In the genomic region with DNA sequence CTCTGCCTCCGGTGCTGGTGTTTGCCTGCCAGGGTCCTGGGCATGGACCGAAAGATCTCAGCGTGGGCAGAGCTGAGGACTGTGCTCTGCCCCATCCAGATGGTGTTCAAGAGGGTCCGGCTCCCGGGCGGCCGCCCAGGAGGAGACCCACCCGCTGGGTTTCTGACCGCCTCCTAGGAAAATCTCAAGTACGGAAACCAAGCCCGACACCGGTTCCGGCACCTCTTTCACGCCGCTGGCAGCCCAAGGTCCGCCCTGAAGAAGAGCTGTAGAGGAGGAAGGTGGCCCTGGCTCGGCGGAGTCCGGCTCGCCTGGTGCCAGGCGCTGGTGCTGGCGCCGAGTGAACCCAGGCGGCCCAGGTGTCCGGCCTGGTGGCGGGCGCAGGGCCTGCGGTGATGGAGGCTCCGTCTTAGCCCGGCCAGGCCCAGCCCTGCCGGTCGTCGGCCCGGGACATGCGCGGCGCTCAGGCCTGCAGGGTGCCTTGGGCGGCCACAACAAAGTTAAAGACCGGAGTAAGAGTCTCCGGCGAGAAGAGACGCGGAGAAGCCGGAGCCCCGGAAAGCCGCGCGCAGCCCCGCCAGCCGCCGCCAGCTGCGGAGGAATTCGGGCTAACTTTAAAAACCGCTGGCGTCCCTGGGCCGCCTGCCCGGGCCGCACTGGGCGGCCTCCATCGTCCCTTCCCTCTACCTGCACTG, we compare ENCODE assay signal across 17 cellular contexts. TPM values are rescaled to one million over a fixed set of nuclear protein-coding genes. Genes with fewer than 3 reads are reported as not detected.
DNase-seq lines count a peak whose midpoint lies in the region; ATAC-seq and TF ChIP-seq lines count a peak whose summit lies in the region.
"Had no signal": no experiment of that assay in that cellular context is flagged by ENCODE, and none has a peak within 500 bp of the region (broad histone marks: within the 10 kb centered on the region; RNA-seq: fewer than 3 reads in every experiment).

No MANE protein-coding gene starts in this region.

- H3K27ac ChIP-seq in suprapubic skin (no peak overlapping the region), lower lobe of right lung (no peak overlapping the region)
- H3K27ac ChIP-seq: psoas muscle had no signal

- peaks cover 56% of the 10 kb centered on the region for H3K4me1 Mint-ChIP-seq in WTC11

- H3K36me3 Mint-ChIP-seq in WTC11 = no peaks in the 10 kb centered on the region
- H3K36me3 Mint-ChIP-seq: CD8-positive, alpha-beta memory T cell had no signal

- H3K36me3 ChIP-seq in suprapubic skin = no peaks in the 10 kb centered on the region
- H3K36me3 ChIP-seq in lower lobe of right lung = no peaks in the 10 kb centered on the region

- no peak for TF ChIP-seq POLR2A in suprapubic skin (IDR thresholded peaks at IDR 0.05)

- peaks cover 36% of the 10 kb centered on the region for H3K4me1 ChIP-seq in suprapubic skin
- peaks cover 8% of the 10 kb centered on the region for H3K4me1 ChIP-seq in lower lobe of right lung
- H3K4me1 ChIP-seq: psoas muscle had no signal

- no peak for TF ChIP-seq EP300 in suprapubic skin (IDR thresholded peaks at IDR 0.05)

- DNase-seq in NCI-H1417 (lab: John Stamatoyannopoulos, UW) = peak in 2 of 3 experiments; percentile 43 to 52
- DNase-seq in NCI-H1417 treated with DMSO at 0.1 percent for 48 hours (lab: John Stamatoyannopoulos, UW) = no peak
- peak; percentile 52 for DNase-seq in WTC11 (ENCODE audit: low spot score)
- DNase-seq in left kidney (ENCODE audit: low read depth, low spot score) = peak; percentile 32
- DNase-seq in suprapubic skin (ENCODE audit: low spot score in 2 of 2) = no peak
- no peak for DNase-seq in NCI-H146 (lab: John Stamatoyannopoulos, UW)
- no peak for DNase-seq in lower lobe of right lung
- DNase-seq: 8988T; activated gamma-delta T cell treated with Interleukin-2 at 50 U/mL for 16 hours; CD8-positive, alpha-beta memory T cell; effector CD4-positive, alpha-beta T cell; GF-D8; psoas muscle; stimulated activated CD4-positive, alpha-beta T cell treated with anti-CD3 and anti-CD28 coated beads, Interleukin-1b, Interleukin-23, amount 100 ng/mL, for 48 hours; stimulated activated CD8-positive, alpha-beta memory T cell treated with anti-CD3 and anti-CD28 coated beads, Interleukin-4, amount 100 ng/mL, for 48 hours; trophoblast cell had no signal

- intact Hi-C loops in lower lobe of right lung (cut with DNase I) = no loop called here

- 3% methylated on average over 7 of the region's 60 CpGs for WGBS in suprapubic skin

- peak overlapping the region; percentile 13 for H3K4me3 ChIP-seq in suprapubic skin
- no peak overlapping the region for H3K4me3 ChIP-seq in lower lobe of right lung
- H3K4me3 ChIP-seq: psoas muscle had no signal

- peak overlapping the region; percentile 67 for H3K4me3 Mint-ChIP-seq in WTC11
- H3K4me3 Mint-ChIP-seq: CD8-positive, alpha-beta memory T cell had no signal

- H3K9me3 Mint-ChIP-seq in WTC11 = no peaks in the 10 kb centered on the region
- H3K9me3 Mint-ChIP-seq: CD8-positive, alpha-beta memory T cell had no signal

- POLR2A ChIA-PET in WTC11 (lab: Charles Lee) = no interaction called here

- TF ChIP-seq CTCF in WTC11 (IDR thresholded peaks at IDR 0.05) (no peak), suprapubic skin (IDR thresholded peaks at IDR 0.05) (no peak), lower lobe of right lung (IDR thresholded peaks at IDR 0.05) (no peak)

- H3K27me3 ChIP-seq in suprapubic skin (peaks cover 98% of the 10 kb centered on the region), lower lobe of right lung (ENCODE audit: low read depth) (peaks cover 93% of the 10 kb centered on the region)

- H3K27ac Mint-ChIP-seq in WTC11 = no peak overlapping the region
- H3K27ac Mint-ChIP-seq: CD8-positive, alpha-beta memory T cell had no signal

- ATAC-seq in WTC11 = peak; percentile 3; the same call in 1 of the 2 replicates
- no peak for ATAC-seq in lower lobe of right lung
- ATAC-seq in HG02642 (IDR thresholded peaks at IDR 0.05; ENCODE audit: poor library complexity, unreplicated experiment) = no peak
- ATAC-seq: psoas muscle had no signal

- peaks cover 78% of the 10 kb centered on the region for H3K27me3 Mint-ChIP-seq in WTC11 (ENCODE audit: low read depth)

- CTCF ChIA-PET in WTC11 (lab: Charles Lee) = interaction anchor here (0.6 to 1.3 kb wide), 3 partner anchors 15 to 90 kb away, joined by 3 to 4 read pairs (median 3); no protein-coding TSS in a partner anchor

- H3K9me3 ChIP-seq in suprapubic skin = no peaks in the 10 kb centered on the region
- H3K9me3 ChIP-seq in lower lobe of right lung = no peaks in the 10 kb centered on the region
- H3K9me3 ChIP-seq: psoas muscle had no signal

TF ChIP-seq in WTC11, 78 proteins besides CTCF, POLR2A, EP300 and RAD21:
- TF ChIP-seq SP1 (CRISPR knock-in tag; conservative IDR thresholded peaks at IDR 0.05) (0 out of 2 replicates have a peak, but pooled peaks have one; percentile 19), ETV6 (CRISPR knock-in tag; IDR thresholded peaks at IDR 0.05) (no peak)
- TF ChIP-seq, protein P1, sequence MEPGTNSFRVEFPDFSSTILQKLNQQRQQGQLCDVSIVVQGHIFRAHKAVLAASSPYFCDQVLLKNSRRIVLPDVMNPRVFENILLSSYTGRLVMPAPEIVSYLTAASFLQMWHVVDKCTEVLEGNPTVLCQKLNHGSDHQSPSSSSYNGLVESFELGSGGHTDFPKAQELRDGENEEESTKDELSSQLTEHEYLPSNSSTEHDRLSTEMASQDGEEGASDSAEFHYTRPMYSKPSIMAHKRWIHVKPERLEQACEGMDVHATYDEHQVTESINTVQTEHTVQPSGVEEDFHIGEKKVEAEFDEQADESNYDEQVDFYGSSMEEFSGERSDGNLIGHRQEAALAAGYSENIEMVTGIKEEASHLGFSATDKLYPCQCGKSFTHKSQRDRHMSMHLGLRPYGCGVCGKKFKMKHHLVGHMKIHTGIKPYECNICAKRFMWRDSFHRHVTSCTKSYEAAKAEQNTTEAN (CRISPR knock-in tag; IDR thresholded peaks at IDR 0.05) = 0 out of 2 replicates have a peak, but pooled peaks have one; percentile 22
TF ChIP-seq in WTC11: peak in this region for 2.

RNA-seq across cellular contexts. Expression of gene GRIK3, which starts 1.5 kb away (rescaled TPM):
- total RNA-seq in WTC11 (2021) (3.7 to 5.5 TPM (median 4.3 TPM) in 3 replicates), suprapubic skin (under 1 TPM; 0.18 to 0.64 (median 0.37) TPM), lower lobe of right lung (0.27 TPM)
- total RNA-seq: CD8-positive, alpha-beta memory T cell had no signal

Comparison
In these comparisons a context has a peak if more than half of its experiments do, and no peak if none do; other contexts are left out.
1. DNase-seq: peak in NCI-H1417 (2 of 3), WTC11 (single experiment) and left kidney (single experiment); none in NCI-H1417 treated with DMSO at 0.1 percent for 48 hours (single experiment), suprapubic skin (0 of 2), NCI-H146 (single experiment) and lower lobe of right lung (single experiment).